16 cellular contexts compared by ENCODE assay signal in the genomic region with DNA sequence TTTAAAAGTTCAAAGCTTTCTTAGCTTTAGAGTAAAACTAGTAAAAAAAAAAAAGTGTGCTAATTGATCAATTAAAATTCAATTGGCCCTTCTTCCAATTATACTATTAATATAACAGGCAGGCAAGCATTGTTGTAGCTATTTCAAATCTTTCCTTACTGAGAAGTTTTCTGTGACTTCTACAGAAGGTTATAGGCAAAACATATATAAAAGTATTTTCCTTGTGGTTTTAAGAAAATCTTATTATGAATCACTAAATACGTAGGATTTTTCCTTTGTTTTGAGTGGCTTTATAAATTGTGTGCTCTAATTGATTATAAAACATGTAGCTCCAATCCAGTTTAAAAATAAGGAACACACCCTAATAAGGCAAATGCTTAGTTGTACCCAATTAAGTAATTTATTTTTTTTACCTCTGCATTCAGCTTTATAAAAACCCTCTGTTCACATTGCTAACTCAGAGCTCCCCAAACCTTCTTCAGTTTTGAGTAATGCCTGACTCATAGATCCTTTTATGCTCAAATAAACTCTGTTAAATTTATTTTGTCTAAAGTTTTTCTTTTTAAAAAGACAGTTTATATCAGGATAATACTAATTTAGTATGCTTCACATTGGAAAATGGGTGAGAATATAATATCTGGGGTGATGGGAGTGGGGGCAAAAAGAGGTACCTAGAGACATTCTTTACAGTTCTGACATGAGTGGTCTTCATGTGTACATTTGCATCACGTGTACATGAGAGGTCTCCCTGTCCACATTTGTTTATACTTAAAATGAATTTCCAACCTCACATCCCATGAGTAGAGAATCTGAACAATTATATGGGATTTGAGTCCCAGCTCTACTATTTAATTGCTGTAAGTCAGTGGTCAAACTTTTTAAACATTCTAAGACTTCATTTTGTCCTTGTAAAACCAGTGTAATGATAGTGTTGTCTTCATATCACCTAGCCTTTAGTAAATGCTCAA.
A peak's percentile ranks its signal among the peaks of the same experiment; 100 is the strongest.
DNase-seq lines count a peak whose midpoint lies in the region; ATAC-seq and TF ChIP-seq lines count a peak whose summit lies in the region.
"Had no signal": no experiment of that assay in that cellular context is flagged by ENCODE, and none has a peak within 500 bp of the region (broad histone marks: within the 10 kb centered on the region; RNA-seq: fewer than 3 reads in every experiment).

No MANE protein-coding gene starts in this region.

- no peak overlapping the region for H2AFZ ChIP-seq in mammary epithelial cell (ENCODE audit: low read depth, low read length)
- H2AFZ ChIP-seq in OCI-LY7 (ENCODE audit: low read length) = no peak overlapping the region
- H2AFZ ChIP-seq in Karpas-422 (ENCODE audit: low read length) = no peak overlapping the region

- BruUV-seq in Calu3 (replicated peaks; lab: Mats Ljungman, UMichigan) (no TSS peak), mammary epithelial cell (replicated peaks; lab: Mats Ljungman, UMichigan) (no TSS peak), OCI-LY7 (replicated peaks; lab: Mats Ljungman, UMichigan) (no TSS peak)

- H3K79me2 ChIP-seq in mammary epithelial cell (ENCODE audit: insufficient read depth, low read length) (no peaks in the 10 kb centered on the region), OCI-LY7 (ENCODE audit: insufficient read depth, low read depth, low read length) (no peaks in the 10 kb centered on the region), Karpas-422 (ENCODE audit: low read length) (no peaks in the 10 kb centered on the region)

- peaks cover 14% of the 10 kb centered on the region for H3K4me1 ChIP-seq in mammary epithelial cell (ENCODE audit: insufficient read depth, low read length)
- no peaks in the 10 kb centered on the region for H3K4me1 ChIP-seq in OCI-LY7 (ENCODE audit: insufficient read depth, low read length, poor library complexity, severe bottlenecking)
- no peaks in the 10 kb centered on the region for H3K4me1 ChIP-seq in Karpas-422 (ENCODE audit: low read length)

- H3K4me3 ChIP-seq in mammary epithelial cell (replicated peaks in 1 of 3; ENCODE audit: insufficient read depth in 1 of 3, low read depth in 2 of 3, low read length in 3 of 3) (no peak overlapping the region), OCI-LY7 (ENCODE audit: low read depth, low read length, poor library complexity, severe bottlenecking) (no peak overlapping the region), Karpas-422 (ENCODE audit: low read length) (no peak overlapping the region)

- intact Hi-C loops in Calu3 (cut with micrococcal nuclease; ENCODE audit: unreplicated experiment) (loop anchor here (2.0 to 10.0 kb wide), 3 partner anchors 312 to 420 kb away; no protein-coding TSS in a partner anchor), mammary epithelial cell (cut with micrococcal nuclease) (no loop called here), OCI-LY7 (cut with micrococcal nuclease; ENCODE audit: unreplicated experiment) (no loop called here)

- DNase-seq in Calu3 (no peak), mammary epithelial cell (peak; percentile 52), kidney glomerular epithelial cell (lab: John Stamatoyannopoulos, UW) (peak; percentile 16), OCI-LY7 (ENCODE audit: low spot score) (no peak), Karpas-422 (no peak), CD1c-positive myeloid dendritic cell (ENCODE audit: extremely low spot score) (no peak), SIG-M5 treated with dmso at 0.1 percent for 504 hours (lab: John Stamatoyannopoulos, UW; ENCODE audit: unreplicated experiment) (no peak)
- DNase-seq: activated naive CD4-positive, alpha-beta T cell; CD8-positive, alpha-beta memory T cell; hippocampal formation; naive B cell; NCI-H1105 treated with DMSO at 0.1 percent for 48 hours; NK-92 treated with Interleukin-12 subunit alpha and Interleukin-12 subunit beta, amount 100 ng/mL, for 24 hours; stimulated activated CD4-positive, alpha-beta T cell treated with anti-CD3 and anti-CD28 coated beads, Interleukin-2, amount 100 ng/mL, for 48 hours had no signal

- no peak overlapping the region for H3K4me3 Mint-ChIP-seq in Calu3 (ENCODE audit: low read depth, unreplicated experiment)
- H3K4me3 Mint-ChIP-seq: CD8-positive, alpha-beta memory T cell; naive B cell had no signal

- H3K9me2 ChIP-seq in OCI-LY7 (ENCODE audit: insufficient read depth, low read length) (no peaks in the 10 kb centered on the region), Karpas-422 (replicated peaks; ENCODE audit: insufficient read depth, low read length) (no peaks in the 10 kb centered on the region)

- no peaks in the 10 kb centered on the region for H3K36me3 ChIP-seq in mammary epithelial cell (ENCODE audit: insufficient read depth, low read length)
- H3K36me3 ChIP-seq in OCI-LY7 (ENCODE audit: insufficient read depth, low read length) = no peaks in the 10 kb centered on the region
- no peaks in the 10 kb centered on the region for H3K36me3 ChIP-seq in Karpas-422 (ENCODE audit: insufficient read depth, low read length)

- no peaks in the 10 kb centered on the region for H3K36me3 Mint-ChIP-seq in Calu3 (ENCODE audit: insufficient read depth, unreplicated experiment)
- H3K36me3 Mint-ChIP-seq: CD8-positive, alpha-beta memory T cell; naive B cell had no signal

- ATAC-seq in HG03432 (IDR thresholded peaks at IDR 0.05; ENCODE audit: unreplicated experiment) = peak; percentile 38
- ATAC-seq: left lobe of liver had no signal

- peak overlapping the region; percentile 74 for H3K27ac ChIP-seq in mammary epithelial cell (ENCODE audit: insufficient read depth, low read depth, low read length)
- H3K27ac ChIP-seq in OCI-LY7 (ENCODE audit: low read depth, low read length, poor library complexity, severe bottlenecking) = no peak overlapping the region
- H3K27ac ChIP-seq in Karpas-422 (ENCODE audit: low read length) = no peak overlapping the region

- peak overlapping the region; percentile 14 for H3K27ac Mint-ChIP-seq in Calu3 (ENCODE audit: unreplicated experiment)
- H3K27ac Mint-ChIP-seq: CD8-positive, alpha-beta memory T cell; naive B cell had no signal

- CTCF ChIA-PET in Calu3 (lab: Charles Lee) (interaction anchor here (0.6 to 1.0 kb wide), 2 partner anchors 89 to 663 kb away, joined by 3 read pairs; no protein-coding TSS in a partner anchor), mammary epithelial cell (lab: Charles Lee; ENCODE audit: low non-redundant PET) (interaction anchor here (0.6 kb wide), 1 partner anchor 33 kb away, joined by 3 read pairs; no protein-coding TSS in a partner anchor), OCI-LY7 (lab: Charles Lee; ENCODE audit: unreplicated experiment) (no interaction called here)

- no peak overlapping the region for H3K9ac ChIP-seq in mammary epithelial cell (ENCODE audit: insufficient read depth, low read length)
- H3K9ac ChIP-seq in Karpas-422 (ENCODE audit: low read length) = no peak overlapping the region

- no peaks in the 10 kb centered on the region for H3K27me3 ChIP-seq in mammary epithelial cell (ENCODE audit: insufficient read depth, low read length)
- no peaks in the 10 kb centered on the region for H3K27me3 ChIP-seq in Karpas-422 (ENCODE audit: low read length)

- peak overlapping the region; percentile 75 for H3K4me2 ChIP-seq in mammary epithelial cell (ENCODE audit: insufficient read depth, low read depth, low read length)
- no peak overlapping the region for H3K4me2 ChIP-seq in OCI-LY7 (ENCODE audit: low read length)
- no peak overlapping the region for H3K4me2 ChIP-seq in Karpas-422 (ENCODE audit: low read depth, low read length, poor library complexity, severe bottlenecking)

- no peaks in the 10 kb centered on the region for H4K20me1 ChIP-seq in mammary epithelial cell (ENCODE audit: insufficient read depth, low read length)
- no peaks in the 10 kb centered on the region for H4K20me1 ChIP-seq in OCI-LY7 (ENCODE audit: insufficient read depth, low read length)
- no peaks in the 10 kb centered on the region for H4K20me1 ChIP-seq in Karpas-422 (ENCODE audit: insufficient read depth, low read depth, low read length)

- POLR2A ChIA-PET in OCI-LY7 (lab: Charles Lee) = interaction anchor here (0.7 to 0.8 kb wide), 2 partner anchors 13 to 34 kb away, joined by 3 read pairs; no protein-coding TSS in a partner anchor

- dilution Hi-C loops in mammary epithelial cell (cut with HindIII; ENCODE audit: low sequenced_read_pairs) = no loop called here

- TF ChIP-seq CTCF in Calu3 (IDR thresholded peaks at IDR 0.05; ENCODE audit: unreplicated experiment) (no peak), mammary epithelial cell (conservative IDR thresholded peaks at IDR 0.05 in 1 of 2, IDR thresholded peaks at IDR 0.05 in 1 of 2; ENCODE audit: extremely low read depth in 1 of 2, insufficient read depth in 1 of 2, low read depth in 1 of 2, low read length in 2 of 2) (no peak), OCI-LY7 (conservative IDR thresholded peaks at IDR 0.05; ENCODE audit: low read length) (no peak)

- H3K9me3 Mint-ChIP-seq in Calu3 (ENCODE audit: low read depth, unreplicated experiment) = no peaks in the 10 kb centered on the region
- H3K9me3 Mint-ChIP-seq: naive B cell had no signal

- 8% methylated on average over 2 of the region's 2 CpGs for WGBS in mammary epithelial cell (ENCODE audit: low coverage, missing lambda C conversion rate)

- no peaks in the 10 kb centered on the region for H3K9me3 ChIP-seq in mammary epithelial cell (replicated peaks; ENCODE audit: insufficient read depth, low read length)
- H3K9me3 ChIP-seq in OCI-LY7 (ENCODE audit: low read length) = no peaks in the 10 kb centered on the region
- peaks cover 8% of the 10 kb centered on the region for H3K9me3 ChIP-seq in Karpas-422 (ENCODE audit: low read length)

- peaks cover 8% of the 10 kb centered on the region for H3K4me1 Mint-ChIP-seq in Calu3 (ENCODE audit: low read depth, unreplicated experiment)
- H3K4me1 Mint-ChIP-seq: CD8-positive, alpha-beta memory T cell; naive B cell had no signal

- in situ Hi-C loops in mammary epithelial cell (cut with MboI; ENCODE audit: low sequenced_read_pairs in 2 of 2) = no loop called here

- H3K27me3 Mint-ChIP-seq in Calu3 (ENCODE audit: unreplicated experiment) = no peaks in the 10 kb centered on the region
- H3K27me3 Mint-ChIP-seq: CD8-positive, alpha-beta memory T cell; naive B cell had no signal

Comparison
In these comparisons a context has a peak if more than half of its experiments do, and no peak if none do; other contexts are left out.
1. DNase-seq: peak in mammary epithelial cell (single experiment) and kidney glomerular epithelial cell (single experiment); none in Calu3 (single experiment), OCI-LY7 (single experiment), Karpas-422 (single experiment), CD1c-positive myeloid dendritic cell (single experiment) and SIG-M5 treated with dmso at 0.1 percent for 504 hours (single experiment).